Comparison of ENCODE assay signal across 7 cellular contexts in the genomic region with DNA sequence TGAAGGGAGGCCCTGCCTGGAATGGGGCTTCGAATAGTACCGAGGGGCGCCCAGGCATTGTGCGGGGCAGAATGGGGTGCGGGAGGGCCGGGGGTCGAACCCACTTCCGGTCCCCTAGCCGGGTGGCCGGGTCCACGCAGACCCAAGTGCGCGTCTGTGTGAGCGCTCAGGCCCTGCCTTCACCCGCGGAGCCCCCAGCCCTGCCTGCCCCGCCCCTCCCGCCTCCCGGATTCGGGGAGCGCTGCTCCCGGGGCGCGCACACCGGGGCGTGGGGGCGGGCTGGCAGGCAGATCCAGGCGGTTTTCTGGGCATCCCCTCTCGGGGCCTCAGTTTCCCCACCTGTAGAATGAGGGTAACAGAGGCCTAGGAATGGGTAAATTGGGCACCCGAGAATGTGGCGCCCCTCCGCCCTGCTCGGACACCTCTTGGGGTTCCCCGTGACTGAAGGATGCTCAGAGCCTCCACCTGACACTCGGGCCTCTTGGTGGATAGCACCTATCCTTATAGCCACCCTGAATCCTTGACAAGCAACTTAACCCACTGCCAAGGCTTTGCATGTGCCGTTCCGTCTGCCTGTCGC. TPM values are rescaled to one million over a fixed set of nuclear protein-coding genes. Genes with fewer than 3 reads are reported as not detected.
DNase-seq lines count a peak whose midpoint lies in the region; ATAC-seq and TF ChIP-seq lines count a peak whose summit lies in the region.

No MANE protein-coding gene starts in this region.

- H3K4me3 Mint-ChIP-seq in natural killer cell treated with Interleukin-12 subunit alpha and Interleukin-12 subunit beta and Interleukin-15 and Interleukin-18, amount 100 ng/mL, for 72 hours, result peak overlapping the region; percentile 95

- peaks cover 28 to 33% of the 10 kb centered on the region in 2 donors for H3K4me1 Mint-ChIP-seq in natural killer cell treated with Interleukin-12 subunit alpha and Interleukin-12 subunit beta and Interleukin-15 and Interleukin-18, amount 100 ng/mL, for 72 hours (ENCODE audit: low read depth in 2 of 2)

- H3K27ac ChIP-seq in SJSA1 (peak overlapping the region; percentile 72), dorsolateral prefrontal cortex (peak overlapping the region; percentile 49 to 99 (median 97))

- DNase-seq in SJSA1 (ENCODE audit: low read depth in 1 of 2, low spot score in 2 of 2), result no peak
- DNase-seq in dorsolateral prefrontal cortex, result peak in 1 of 10 donors; percentile 57
- no peak for DNase-seq in natural killer cell treated with Interleukin-12 subunit alpha and Interleukin-12 subunit beta and Interleukin-15 and Interleukin-18, amount 100 ng/mL, for 72 hours (ENCODE audit: low spot score)
- DNase-seq in HT-29 (ENCODE audit: low spot score), result no peak
- no peak for DNase-seq in cerebellar nuclear complex (lab: John Stamatoyannopoulos, UW)

- ATAC-seq in GM21619 (IDR thresholded peaks at IDR 0.05; ENCODE audit: unreplicated experiment), result peak; percentile 3
- no peak for ATAC-seq in natural killer cell treated with Interleukin-12 subunit alpha and Interleukin-12 subunit beta and Interleukin-15 and Interleukin-18, amount 100 ng/mL, for 72 hours
- no peak for ATAC-seq in HG03460 (IDR thresholded peaks at IDR 0.05; ENCODE audit: unreplicated experiment)

- intact Hi-C loops in dorsolateral prefrontal cortex (cut with DNase I), result loop anchor here (2.0 to 10.0 kb wide), 7 partner anchors 35 to 209 kb away; partner anchors contain the start of genes ARRDC2 (in 2 of the 2) and MPV17L2 (in 1 of the 2)

- peaks cover 15% of the 10 kb centered on the region for H3K4me1 ChIP-seq in SJSA1 (replicated peaks)

- H3K36me3 Mint-ChIP-seq in natural killer cell treated with Interleukin-12 subunit alpha and Interleukin-12 subunit beta and Interleukin-15 and Interleukin-18, amount 100 ng/mL, for 72 hours, result no peaks in the 10 kb centered on the region

- peak overlapping the region; percentile 87 for H3K4me3 ChIP-seq in SJSA1
- H3K4me3 ChIP-seq in dorsolateral prefrontal cortex, result peak overlapping the region; percentile 65 to 99 (median 89)

- TF ChIP-seq CTCF in dorsolateral prefrontal cortex (IDR thresholded peaks at IDR 0.05 in 54 of 56, conservative IDR thresholded peaks at IDR 0.05 in 2 of 56; ENCODE audit: low read depth in 1 of 56, partially characterized antibody in 56 of 56), result no peak

- no peaks in the 10 kb centered on the region for H3K9me3 Mint-ChIP-seq in natural killer cell treated with Interleukin-12 subunit alpha and Interleukin-12 subunit beta and Interleukin-15 and Interleukin-18, amount 100 ng/mL, for 72 hours

- no peaks in the 10 kb centered on the region for H3K9me3 ChIP-seq in SJSA1 (replicated peaks)

- H3K27me3 ChIP-seq in SJSA1 (replicated peaks) (no peaks in the 10 kb centered on the region), dorsolateral prefrontal cortex (no peaks in the 10 kb centered on the region)

- H3K36me3 ChIP-seq in SJSA1, result peaks cover 25% of the 10 kb centered on the region

- peak overlapping the region; percentile 69 to 73 for H3K27ac Mint-ChIP-seq in natural killer cell treated with Interleukin-12 subunit alpha and Interleukin-12 subunit beta and Interleukin-15 and Interleukin-18, amount 100 ng/mL, for 72 hours

- no peaks in the 10 kb centered on the region for H3K27me3 Mint-ChIP-seq in natural killer cell treated with Interleukin-12 subunit alpha and Interleukin-12 subunit beta and Interleukin-15 and Interleukin-18, amount 100 ng/mL, for 72 hours

RNA-seq across cellular contexts. Expression of gene PIK3R2, which starts 0.7 kb away (rescaled TPM):
- 24.2 and 35.0 TPM in 2 replicates for total RNA-seq in SJSA1 (2014; rRNA removed; shearing (Covaris generic))
- total RNA-seq in dorsolateral prefrontal cortex, result 10 to 100 TPM; 32.9 to 92.3 (median 63.4) TPM
- total RNA-seq in natural killer cell treated with Interleukin-12 subunit alpha and Interleukin-12 subunit beta and Interleukin-15 and Interleukin-18, amount 100 ng/mL, for 72 hours, result 10 to 100 TPM; 12.6 to 20.1 TPM
- 26.4 and 37.7 TPM in 2 replicates for total RNA-seq in HT-29 (2014; rRNA removed; shearing (Covaris generic))

RNA-seq across cellular contexts. Expression of gene IFI30, which starts 20.0 kb away (rescaled TPM):
- total RNA-seq in SJSA1 (2014; rRNA removed; shearing (Covaris generic)), result 2.7 TPM in 1 of 2 replicates, not detected in the other
- total RNA-seq in dorsolateral prefrontal cortex, result 10 to 100 TPM in 35 of 120 experiments, 1 to 10 TPM in 68, under 1 TPM in 9, not detected in 8; 0.30 to 75.4 (median 7.3) TPM
- total RNA-seq in natural killer cell treated with Interleukin-12 subunit alpha and Interleukin-12 subunit beta and Interleukin-15 and Interleukin-18, amount 100 ng/mL, for 72 hours, result 100 to 1,000 TPM in 1 of 2 donors, 10 to 100 TPM in 1; 76.2 to 139 TPM
- 58.9 and 74.6 TPM in 2 replicates for total RNA-seq in HT-29 (2014; rRNA removed; shearing (Covaris generic))

RNA-seq across cellular contexts. Expression of gene MPV17L2, which starts 39.4 kb away (rescaled TPM):
- total RNA-seq in SJSA1 (2014; rRNA removed; shearing (Covaris generic)), result 42.3 and 52.0 TPM in 2 replicates
- total RNA-seq in dorsolateral prefrontal cortex, result 10 to 100 TPM in 12 of 120 experiments, 1 to 10 TPM in 108; 3.8 to 12.2 (median 7.5) TPM
- 10 to 100 TPM; 17.4 to 34.2 TPM for total RNA-seq in natural killer cell treated with Interleukin-12 subunit alpha and Interleukin-12 subunit beta and Interleukin-15 and Interleukin-18, amount 100 ng/mL, for 72 hours
- 42.3 and 54.3 TPM in 2 replicates for total RNA-seq in HT-29 (2014; rRNA removed; shearing (Covaris generic))

RNA-seq across cellular contexts. Expression of gene RAB3A, which starts 50.2 kb away (rescaled TPM):
- total RNA-seq in SJSA1 (2014; rRNA removed; shearing (Covaris generic)), result 1.2 and 3.4 TPM in 2 replicates
- total RNA-seq in dorsolateral prefrontal cortex, result 100 to 1,000 TPM; 110 to 560 (median 402) TPM
- total RNA-seq in natural killer cell treated with Interleukin-12 subunit alpha and Interleukin-12 subunit beta and Interleukin-15 and Interleukin-18, amount 100 ng/mL, for 72 hours, result 1 to 10 TPM; 3.9 to 5.1 TPM
- 1.2 and 2.7 TPM in 2 replicates for total RNA-seq in HT-29 (2014; rRNA removed; shearing (Covaris generic))

RNA-seq across cellular contexts. Expression of gene MAST3, which starts 56.1 kb away (rescaled TPM):
- total RNA-seq in SJSA1 (2014; rRNA removed; shearing (Covaris generic)), result 1.2 and 2.3 TPM in 2 replicates
- 100 to 1,000 TPM; 138 to 282 (median 205) TPM for total RNA-seq in dorsolateral prefrontal cortex
- 10 to 100 TPM; 30.3 to 31.4 TPM for total RNA-seq in natural killer cell treated with Interleukin-12 subunit alpha and Interleukin-12 subunit beta and Interleukin-15 and Interleukin-18, amount 100 ng/mL, for 72 hours
- total RNA-seq in HT-29 (2014; rRNA removed; shearing (Covaris generic)), result 8.6 and 13.8 TPM in 2 replicates
